In genomic region chr11:27118371-27118770, GRCh38 we compare ENCODE assay signal across 18 cellular contexts.
DNase-seq lines count a peak whose midpoint lies in the region; ATAC-seq and TF ChIP-seq lines count a peak whose summit lies in the region.
"Had no signal": no experiment of that assay in that cellular context is flagged by ENCODE, and none has a peak within 500 bp of the region (broad histone marks: within the 10 kb centered on the region; RNA-seq: fewer than 3 reads in every experiment).

No MANE protein-coding gene starts in this region.

- no peak for ATAC-seq in GM21529 (IDR thresholded peaks at IDR 0.05; ENCODE audit: unreplicated experiment)
- ATAC-seq in HG03039 (IDR thresholded peaks at IDR 0.05; ENCODE audit: unreplicated experiment): no peak
- no peak for ATAC-seq in GM18909 (IDR thresholded peaks at IDR 0.05; ENCODE audit: poor library complexity, unreplicated experiment)
- ATAC-seq in activated CD8-positive, alpha-beta T cell treated with anti-CD3 and anti-CD28 coated beads, Interleukin-2, amount 10 ng/mL, durations not matched to agents 7 days and 5 days: no peak

- POLR2A ChIA-PET in activated CD8-positive, alpha-beta T cell treated with anti-CD3 and anti-CD28 coated beads, Interleukin-2, amount 10 ng/mL, durations not matched to agents 7 days and 5 days (lab: Charles Lee): no interaction called here

- H3K4me1 Mint-ChIP-seq in HFFc6 (ENCODE audit: low read depth) (peaks cover 29% of the 10 kb centered on the region), chondrocyte (ENCODE audit: low read depth) (peaks cover 74% of the 10 kb centered on the region)
- H3K4me1 Mint-ChIP-seq in activated CD8-positive, alpha-beta T cell treated with anti-CD3 and anti-CD28 coated beads, Interleukin-2, amount 10 ng/mL, durations not matched to agents 7 days and 5 days (ENCODE audit: low read depth): no peaks in the 10 kb centered on the region

- H3K9me3 Mint-ChIP-seq in HFFc6 (no peaks in the 10 kb centered on the region), chondrocyte (ENCODE audit: low read depth) (peaks cover 2% of the 10 kb centered on the region)
- H3K9me3 Mint-ChIP-seq in activated CD8-positive, alpha-beta T cell treated with anti-CD3 and anti-CD28 coated beads, Interleukin-2, amount 10 ng/mL, durations not matched to agents 7 days and 5 days (ENCODE audit: insufficient read depth): no peaks in the 10 kb centered on the region

- H3K4me1 ChIP-seq in ACC112 (ENCODE audit: control insufficient read depth, insufficient read depth, low read length, unreplicated experiment): peaks cover 38% of the 10 kb centered on the region
- H3K4me1 ChIP-seq: SJSA1 had no signal

- H3K27me3 Mint-ChIP-seq in HFFc6 (ENCODE audit: insufficient read depth): no peaks in the 10 kb centered on the region
- H3K27me3 Mint-ChIP-seq in chondrocyte (ENCODE audit: low read depth): no peaks in the 10 kb centered on the region
- H3K27me3 Mint-ChIP-seq in activated CD8-positive, alpha-beta T cell treated with anti-CD3 and anti-CD28 coated beads, Interleukin-2, amount 10 ng/mL, durations not matched to agents 7 days and 5 days (ENCODE audit: low read depth): no peaks in the 10 kb centered on the region

- H3K4me3 ChIP-seq in ACC112 (ENCODE audit: low read depth, low read length) (no peak overlapping the region), foreskin fibroblast (ENCODE audit: low read depth in 1 of 2, low read length in 2 of 2) (no peak overlapping the region)
- H3K4me3 ChIP-seq: HAP-1, SJSA1 had no signal

- peak; percentile 3 for DNase-seq in HFFc6
- DNase-seq in chondrocyte (ENCODE audit: low spot score): no peak
- peak; percentile 23 to 54 for DNase-seq in foreskin fibroblast
- no peak for DNase-seq in activated CD8-positive, alpha-beta T cell treated with anti-CD3 and anti-CD28 coated beads, Interleukin-2, amount 10 ng/mL, durations not matched to agents 7 days and 5 days
- DNase-seq: DMS 273 treated with DMSO at 0.1 percent for 48 hours, NCI-H1436, NCI-H2029, NCI-H2171, NCI-H446 had no signal

- H3K27ac Mint-ChIP-seq in HFFc6 (no peak overlapping the region), chondrocyte (ENCODE audit: unreplicated experiment) (peak overlapping the region; percentile 63)
- H3K27ac Mint-ChIP-seq in activated CD8-positive, alpha-beta T cell treated with anti-CD3 and anti-CD28 coated beads, Interleukin-2, amount 10 ng/mL, durations not matched to agents 7 days and 5 days: no peak overlapping the region

- H3K27me3 ChIP-seq in ACC112 (ENCODE audit: insufficient read depth, low read length): no peaks in the 10 kb centered on the region
- H3K27me3 ChIP-seq: SJSA1 had no signal

- no peaks in the 10 kb centered on the region for H3K36me3 ChIP-seq in ACC112 (ENCODE audit: insufficient read depth, low read length)
- H3K36me3 ChIP-seq: HAP-1, SJSA1 had no signal

- CTCF ChIA-PET in activated CD8-positive, alpha-beta T cell treated with anti-CD3 and anti-CD28 coated beads, Interleukin-2, amount 10 ng/mL, durations not matched to agents 7 days and 5 days (lab: Charles Lee): no interaction called here

- H3K27ac ChIP-seq in ACC112 (ENCODE audit: low read depth, low read length): peak overlapping the region; percentile 40
- H3K27ac ChIP-seq: 22Rv1, C4-2B, HL-60, SJSA1 had no signal

- H3K4me3 Mint-ChIP-seq in HFFc6 (no peak overlapping the region), chondrocyte (ENCODE audit: unreplicated experiment) (no peak overlapping the region)
- no peak overlapping the region for H3K4me3 Mint-ChIP-seq in activated CD8-positive, alpha-beta T cell treated with anti-CD3 and anti-CD28 coated beads, Interleukin-2, amount 10 ng/mL, durations not matched to agents 7 days and 5 days

- no peak for TF ChIP-seq CTCF in HFFc6 (IDR thresholded peaks at IDR 0.05)
- no peak for TF ChIP-seq CTCF in chondrocyte (IDR thresholded peaks at IDR 0.05)
- TF ChIP-seq CTCF in foreskin fibroblast (IDR thresholded peaks at IDR 0.05; ENCODE audit: low read depth, low read length): no peak

- H3K36me3 Mint-ChIP-seq in HFFc6 (ENCODE audit: low read depth) (no peaks in the 10 kb centered on the region), chondrocyte (ENCODE audit: low read depth) (no peaks in the 10 kb centered on the region)
- H3K36me3 Mint-ChIP-seq in activated CD8-positive, alpha-beta T cell treated with anti-CD3 and anti-CD28 coated beads, Interleukin-2, amount 10 ng/mL, durations not matched to agents 7 days and 5 days (ENCODE audit: low read depth): no peaks in the 10 kb centered on the region

- H2AFZ ChIP-seq in ACC112 (ENCODE audit: low read length, unreplicated experiment): no peak overlapping the region

- no peaks in the 10 kb centered on the region for H3K79me2 ChIP-seq in ACC112 (ENCODE audit: control insufficient read depth, insufficient read depth, low read length, unreplicated experiment)

Comparison
In these comparisons a context has a peak if more than half of its experiments do, and no peak if none do; other contexts are left out.
1. DNase-seq: peak in HFFc6 (single experiment) and foreskin fibroblast (2 of 2); none in chondrocyte (single experiment) and activated CD8-positive, alpha-beta T cell treated with anti-CD3 and anti-CD28 coated beads, Interleukin-2, amount 10 ng/mL, durations not matched to agents 7 days and 5 days (single experiment).